ENCODE assay signal across 13 cellular contexts in the genomic region with DNA sequence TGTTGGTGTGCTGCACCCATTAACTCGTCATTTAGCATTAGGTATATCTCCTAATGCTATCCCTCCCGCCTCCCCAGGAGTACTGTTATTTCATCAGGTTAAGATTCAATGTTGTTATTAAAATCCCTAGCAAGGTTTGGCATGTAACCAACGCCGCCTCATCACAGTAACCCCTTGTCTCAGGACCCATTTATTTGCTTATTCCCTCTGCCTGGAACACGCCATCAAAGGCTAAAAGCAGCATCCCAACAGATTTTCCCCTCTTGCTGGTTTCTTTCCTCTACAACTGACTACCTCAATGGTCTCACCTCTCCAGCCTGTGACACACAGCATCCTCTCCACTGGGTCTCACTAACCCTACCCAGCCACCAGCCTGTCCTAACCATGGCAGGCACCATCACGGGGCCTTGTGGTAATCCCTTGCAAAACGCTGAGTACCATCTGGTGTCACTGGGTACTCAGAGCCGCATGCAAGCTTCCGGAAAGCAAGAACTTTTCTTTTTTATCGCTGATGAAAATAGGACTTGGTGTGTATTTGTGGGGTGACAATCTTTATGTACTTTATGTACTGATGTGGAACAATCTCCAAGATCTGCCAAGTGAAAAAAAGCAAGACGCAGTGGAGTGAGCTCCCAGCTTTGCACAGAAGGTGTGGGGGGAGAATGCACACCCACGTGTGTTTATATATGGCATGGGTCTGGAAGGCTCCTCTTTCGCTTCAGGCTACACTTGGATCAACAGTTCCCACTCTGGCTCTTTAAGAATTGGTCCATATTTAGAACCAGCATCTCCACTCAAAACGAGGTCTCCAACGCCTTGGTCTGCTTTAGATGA. TPM values are rescaled to one million over a fixed set of nuclear protein-coding genes. Genes with fewer than 3 reads are reported as not detected.
DNase-seq lines count a peak whose midpoint lies in the region; ATAC-seq and TF ChIP-seq lines count a peak whose summit lies in the region.
"Had no signal": no experiment of that assay in that cellular context is flagged by ENCODE, and none has a peak within 500 bp of the region (broad histone marks: within the 10 kb centered on the region; RNA-seq: fewer than 3 reads in every experiment).

No MANE protein-coding gene starts in this region.

- no peak overlapping the region for H3K56ac ChIP-seq in H9 (ENCODE audit: insufficient read length, low read depth, low read length)

- H3K14ac ChIP-seq in H9 (ENCODE audit: insufficient read depth, low read length) = no peak overlapping the region

- H2BK12ac ChIP-seq in H9 (ENCODE audit: insufficient read length, low read depth, low read length) = no peak overlapping the region

- H3K27me3 ChIP-seq in H9 (ENCODE audit: insufficient read depth, low read length) = no peaks in the 10 kb centered on the region

- no peak overlapping the region for H2BK20ac ChIP-seq in H9 (ENCODE audit: low read depth, low read length, poor library complexity, severe bottlenecking)

- H3K4me1 Mint-ChIP-seq in activated CD8-positive, alpha-beta T cell treated with anti-CD3 and anti-CD28 coated beads for 36 hours (ENCODE audit: low read depth) = peaks cover 30% of the 10 kb centered on the region
- peaks cover 39% of the 10 kb centered on the region for H3K4me1 Mint-ChIP-seq in activated CD8-positive, alpha-beta T cell treated with anti-CD3 and anti-CD28 coated beads, Interleukin-2, amount 10 ng/mL, durations not matched to agents 7 days and 5 days (ENCODE audit: low read depth)
- H3K4me1 Mint-ChIP-seq in H9 (peaks cover 27 to 46% of the 10 kb centered on the region in 2 experiments), neural crest cell (peaks cover 25% of the 10 kb centered on the region)
- peaks cover 32% of the 10 kb centered on the region for H3K4me1 Mint-ChIP-seq in activated naive CD8-positive, alpha-beta T cell (ENCODE audit: low read depth)

- no peak overlapping the region for H4K5ac ChIP-seq in H9 (ENCODE audit: insufficient read length, low read depth, low read length)

- H2BK15ac ChIP-seq in H9 (ENCODE audit: low read depth, low read length) = no peak overlapping the region

- intact Hi-C loops in activated CD8-positive, alpha-beta T cell treated with anti-CD3 and anti-CD28 coated beads for 36 hours (cut with micrococcal nuclease) = no loop called here

- no peak overlapping the region for H2AK5ac ChIP-seq in H9 (ENCODE audit: insufficient read length, low read length)

- no peak overlapping the region for H2BK5ac ChIP-seq in H9 (ENCODE audit: insufficient read length, low read length)

- peak overlapping the region; percentile 73 for H3K27ac Mint-ChIP-seq in activated CD8-positive, alpha-beta T cell treated with anti-CD3 and anti-CD28 coated beads for 36 hours
- H3K27ac Mint-ChIP-seq in activated CD8-positive, alpha-beta T cell treated with anti-CD3 and anti-CD28 coated beads, Interleukin-2, amount 10 ng/mL, durations not matched to agents 7 days and 5 days = no peak overlapping the region
- peak overlapping the region in 2 of 3 experiments; percentile 30 to 91; a peak in 4 of 7 replicates for H3K27ac Mint-ChIP-seq in H9
- peak overlapping the region; percentile 54 for H3K27ac Mint-ChIP-seq in activated naive CD8-positive, alpha-beta T cell
- no peak overlapping the region for H3K27ac Mint-ChIP-seq in neural crest cell (ENCODE audit: unreplicated experiment)

- no peak overlapping the region for H3K9ac ChIP-seq in H9 (ENCODE audit: extremely low read depth, insufficient read length, low read length)

- H3K23ac ChIP-seq in H9 (ENCODE audit: insufficient read length, low read depth, low read length) = no peak overlapping the region

- peaks cover 3% of the 10 kb centered on the region for H3K23me2 ChIP-seq in H9 (ENCODE audit: insufficient read length, low read depth, low read length, poor library complexity, severe bottlenecking)

- ATAC-seq in activated CD8-positive, alpha-beta T cell treated with anti-CD3 and anti-CD28 coated beads for 36 hours = peak; percentile 22
- ATAC-seq in activated CD8-positive, alpha-beta T cell treated with anti-CD3 and anti-CD28 coated beads, Interleukin-2, amount 10 ng/mL, durations not matched to agents 7 days and 5 days = no peak
- no peak for ATAC-seq in HG03520 (IDR thresholded peaks at IDR 0.05; ENCODE audit: unreplicated experiment)

- no peaks in the 10 kb centered on the region for H3K9me3 ChIP-seq in H9 (ENCODE audit: control insufficient read depth, low read depth, low read length)

- H3K9me3 Mint-ChIP-seq in activated CD8-positive, alpha-beta T cell treated with anti-CD3 and anti-CD28 coated beads for 36 hours = no peaks in the 10 kb centered on the region
- H3K9me3 Mint-ChIP-seq in activated CD8-positive, alpha-beta T cell treated with anti-CD3 and anti-CD28 coated beads, Interleukin-2, amount 10 ng/mL, durations not matched to agents 7 days and 5 days (ENCODE audit: insufficient read depth) = no peaks in the 10 kb centered on the region
- H3K9me3 Mint-ChIP-seq in H9 = no peaks in the 10 kb centered on the region
- H3K9me3 Mint-ChIP-seq in activated naive CD8-positive, alpha-beta T cell (ENCODE audit: low read depth) = no peaks in the 10 kb centered on the region
- no peaks in the 10 kb centered on the region for H3K9me3 Mint-ChIP-seq in neural crest cell

- POLR2A ChIA-PET in activated CD8-positive, alpha-beta T cell treated with anti-CD3 and anti-CD28 coated beads for 36 hours (lab: Charles Lee) = interaction anchor here (0.7 to 4.5 kb wide), 16 partner anchors 9 to 246 kb away, joined by 3 to 23 read pairs (median 4); no protein-coding TSS in a partner anchor
- POLR2A ChIA-PET in activated CD8-positive, alpha-beta T cell treated with anti-CD3 and anti-CD28 coated beads, Interleukin-2, amount 10 ng/mL, durations not matched to agents 7 days and 5 days (lab: Charles Lee) = interaction anchor here (0.5 kb wide), 1 partner anchor 10 kb away, joined by 4 read pairs; no protein-coding TSS in a partner anchor

- no peak overlapping the region for H3T11ph ChIP-seq in H9 (ENCODE audit: low read length)

- peaks cover 3% of the 10 kb centered on the region for H3K79me1 ChIP-seq in H9 (ENCODE audit: insufficient read depth, low read depth, low read length, poor library complexity, severe bottlenecking)

- CTCF ChIA-PET in activated CD8-positive, alpha-beta T cell treated with anti-CD3 and anti-CD28 coated beads for 36 hours (lab: Charles Lee) = interaction anchor here (1.0 to 2.4 kb wide), 5 partner anchors 11 to 65 kb away, joined by 3 to 8 read pairs (median 3); a partner anchor contains a TSS
- CTCF ChIA-PET in activated CD8-positive, alpha-beta T cell treated with anti-CD3 and anti-CD28 coated beads, Interleukin-2, amount 10 ng/mL, durations not matched to agents 7 days and 5 days (lab: Charles Lee) = interaction anchor here (1.9 kb wide), 1 partner anchor 45 kb away, joined by 4 read pairs; no protein-coding TSS in a partner anchor

- peaks cover 49% of the 10 kb centered on the region for H3K36me3 Mint-ChIP-seq in activated CD8-positive, alpha-beta T cell treated with anti-CD3 and anti-CD28 coated beads for 36 hours (ENCODE audit: low read depth)
- peaks cover 60% of the 10 kb centered on the region for H3K36me3 Mint-ChIP-seq in activated CD8-positive, alpha-beta T cell treated with anti-CD3 and anti-CD28 coated beads, Interleukin-2, amount 10 ng/mL, durations not matched to agents 7 days and 5 days (ENCODE audit: low read depth)
- H3K36me3 Mint-ChIP-seq in H9 (ENCODE audit: insufficient read depth in 1 of 3, low read depth in 3 of 3) (peaks cover 51 to 55% (median 55%) of the 10 kb centered on the region in 3 experiments), neural crest cell (ENCODE audit: low read depth) (peaks cover 28% of the 10 kb centered on the region)
- H3K36me3 Mint-ChIP-seq in activated naive CD8-positive, alpha-beta T cell = peaks cover 18% of the 10 kb centered on the region

- WGBS in H9 (ENCODE audit: extremely low coverage, insufficient read length, low lambda C conversion rate) = no CpG with 5 or more reads among the region's 15 CpGs

- TF ChIP-seq CTCF in activated CD8-positive, alpha-beta T cell treated with anti-CD3 and anti-CD28 coated beads for 36 hours (IDR thresholded peaks at IDR 0.05) = no peak
- no peak for TF ChIP-seq CTCF in H9 (conservative IDR thresholded peaks at IDR 0.05)
- no peak for TF ChIP-seq CTCF in neural crest cell (conservative IDR thresholded peaks at IDR 0.05)

- H3K4me2 ChIP-seq in H9 (ENCODE audit: insufficient read depth, insufficient read length, low read length) = no peak overlapping the region

- no peak overlapping the region for H2BK120ac ChIP-seq in H9 (ENCODE audit: low read depth, low read length, poor library complexity, severe bottlenecking)

- H2AFZ ChIP-seq in H9 (ENCODE audit: low read length) = no peak overlapping the region

- H3K27ac ChIP-seq in H9 (ENCODE audit: insufficient read length, low read depth, low read length) = no peak overlapping the region

- no peaks in the 10 kb centered on the region for H4K20me1 ChIP-seq in H9 (ENCODE audit: control insufficient read depth, insufficient read depth, insufficient read length)

- H3K18ac ChIP-seq in H9 (ENCODE audit: insufficient read length, low read depth, low read length) = no peak overlapping the region

- no peak overlapping the region for H4K91ac ChIP-seq in H9 (ENCODE audit: insufficient read length, low read depth, low read length)

- peaks cover 6% of the 10 kb centered on the region; the same call in 1 of the 2 replicates for H3K79me2 ChIP-seq in H9 (ENCODE audit: insufficient read depth, low read length)

- H3K4me1 ChIP-seq in H9 (ENCODE audit: insufficient read depth, low read length) = no peaks in the 10 kb centered on the region

- no peak overlapping the region for H3K4ac ChIP-seq in H9 (ENCODE audit: low read depth, low read length)

- H3K27me3 Mint-ChIP-seq in activated CD8-positive, alpha-beta T cell treated with anti-CD3 and anti-CD28 coated beads for 36 hours = no peaks in the 10 kb centered on the region
- no peaks in the 10 kb centered on the region for H3K27me3 Mint-ChIP-seq in activated CD8-positive, alpha-beta T cell treated with anti-CD3 and anti-CD28 coated beads, Interleukin-2, amount 10 ng/mL, durations not matched to agents 7 days and 5 days (ENCODE audit: low read depth)
- H3K27me3 Mint-ChIP-seq in H9 (ENCODE audit: low read depth) = no peaks in the 10 kb centered on the region
- H3K27me3 Mint-ChIP-seq in activated naive CD8-positive, alpha-beta T cell = no peaks in the 10 kb centered on the region
- H3K27me3 Mint-ChIP-seq in neural crest cell (ENCODE audit: low read depth) = no peaks in the 10 kb centered on the region

- H4K8ac ChIP-seq in H9 (replicated peaks; ENCODE audit: insufficient read length, low read depth, low read length) = no peak overlapping the region

- DNase-seq in activated CD8-positive, alpha-beta T cell treated with anti-CD3 and anti-CD28 coated beads for 36 hours = no peak
- no peak for DNase-seq in activated CD8-positive, alpha-beta T cell treated with anti-CD3 and anti-CD28 coated beads, Interleukin-2, amount 10 ng/mL, durations not matched to agents 7 days and 5 days
- DNase-seq in H9 (no peak), neural crest cell (ENCODE audit: low read depth, low spot score) (no peak), H4 (ENCODE audit: low spot score) (no peak), dedifferentiated amniotic fluid mesenchymal stem cell (ENCODE audit: extremely low spot score) (no peak)
- DNase-seq: amniotic stem cell; foreskin melanocyte; GF-D8; stimulated activated CD4-positive, alpha-beta T cell treated with anti-CD3 and anti-CD28 coated beads, Interleukin-2, amount 100 ng/mL, for 24 hours; T-helper 1 cell had no signal

- no peak overlapping the region for H3K4me3 Mint-ChIP-seq in activated CD8-positive, alpha-beta T cell treated with anti-CD3 and anti-CD28 coated beads for 36 hours
- H3K4me3 Mint-ChIP-seq in activated CD8-positive, alpha-beta T cell treated with anti-CD3 and anti-CD28 coated beads, Interleukin-2, amount 10 ng/mL, durations not matched to agents 7 days and 5 days = no peak overlapping the region
- peak overlapping the region in 1 of 2 experiments; percentile 6; a peak in 1 of 5 replicates for H3K4me3 Mint-ChIP-seq in H9
- no peak overlapping the region for H3K4me3 Mint-ChIP-seq in activated naive CD8-positive, alpha-beta T cell
- H3K4me3 Mint-ChIP-seq in neural crest cell = peak overlapping the region; percentile 42

RNA-seq across cellular contexts. Expression of a gene that starts 6.1 kb away (rescaled TPM):
- 1,000 to 10,000 TPM; 3,542 to 3,651 TPM for total RNA-seq in activated CD8-positive, alpha-beta T cell treated with anti-CD3 and anti-CD28 coated beads for 36 hours
- total RNA-seq in activated CD8-positive, alpha-beta T cell treated with anti-CD3 and anti-CD28 coated beads, Interleukin-2, amount 10 ng/mL, durations not matched to agents 7 days and 5 days = 1,000 to 10,000 TPM; 2,046 to 2,123 TPM
- total RNA-seq in H9 (2021) (2,533 and 2,603 TPM in 2 replicates), neural crest cell (2,170 and 2,213 TPM in 2 replicates)
- total RNA-seq in H4 (2014; rRNA removed; shearing (Covaris generic)) = 2,476 and 2,863 TPM in 2 replicates

RNA-seq across cellular contexts. Expression of a gene that starts 30.7 kb away (rescaled TPM):
- total RNA-seq in activated CD8-positive, alpha-beta T cell treated with anti-CD3 and anti-CD28 coated beads for 36 hours = 100 to 1,000 TPM; 277 to 282 TPM
- total RNA-seq in activated CD8-positive, alpha-beta T cell treated with anti-CD3 and anti-CD28 coated beads, Interleukin-2, amount 10 ng/mL, durations not matched to agents 7 days and 5 days = 100 to 1,000 TPM; 395 to 407 TPM
- total RNA-seq in H9 (2021) (19.5 and 19.9 TPM in 2 replicates), neural crest cell (6.3 and 7.3 TPM in 2 replicates)
- 1.6 and 11.7 TPM in 2 replicates for total RNA-seq in H4 (2014; rRNA removed; shearing (Covaris generic))

Comparison
In these comparisons a context has a peak if more than half of its experiments do, and no peak if none do; other contexts are left out.
1. H3K27ac Mint-ChIP-seq: peak in activated CD8-positive, alpha-beta T cell treated with anti-CD3 and anti-CD28 coated beads for 36 hours (single experiment), H9 (2 of 3) and activated naive CD8-positive, alpha-beta T cell (single experiment); none in activated CD8-positive, alpha-beta T cell treated with anti-CD3 and anti-CD28 coated beads, Interleukin-2, amount 10 ng/mL, durations not matched to agents 7 days and 5 days (single experiment) and neural crest cell (single experiment).
2. RNA of a gene that starts 30.7 kb away (total RNA-seq): 395 to 407 TPM in activated CD8-positive, alpha-beta T cell treated with anti-CD3 and anti-CD28 coated beads, Interleukin-2, amount 10 ng/mL, durations not matched to agents 7 days and 5 days and 277 to 282 TPM in activated CD8-positive, alpha-beta T cell treated with anti-CD3 and anti-CD28 coated beads for 36 hours; 19.5 to 19.9 TPM in H9, 6.3 to 7.3 TPM in neural crest cell and 1.6 to 11.7 TPM in H4; every median in the first group is over 10 times any median in the second.